Comparison of ENCODE assay signal across 1 cellular context in genomic region chr3:113084777-113085176, GRCh38.
TF ChIP-seq lines count a peak whose summit lies in the region.

No MANE protein-coding gene starts in this region.

TF ChIP-seq in SK-N-SH, 30 proteins besides CTCF, POLR2A, EP300 and RAD21 (continued from another document):
- TF ChIP-seq RCOR1 (IDR thresholded peaks at IDR 0.05; ENCODE audit: low read length), result 0 out of 2 replicates have a peak, but pooled peaks have one; percentile 12
- TF ChIP-seq POLR2AphosphoS5 (IDR thresholded peaks at IDR 0.05; ENCODE audit: low read depth, low read length), result peak; percentile 68
- TF ChIP-seq CHD2 (IDR thresholded peaks at IDR 0.05; ENCODE audit: low read length, partially characterized antibody), result no peak
- TF ChIP-seq FOSL2 (IDR thresholded peaks at IDR 0.05; ENCODE audit: borderline replicate concordance, low read depth), result peak; percentile 79
- TF ChIP-seq PBX3 (IDR thresholded peaks at IDR 0.05), result peak; percentile 69
- no peak for TF ChIP-seq RFX5 (IDR thresholded peaks at IDR 0.05; ENCODE audit: low read length)
- peak; percentile 93 for TF ChIP-seq TEAD4 (IDR thresholded peaks at IDR 0.05; ENCODE audit: borderline replicate concordance, insufficient read depth)
- TF ChIP-seq TCF12 (IDR thresholded peaks at IDR 0.05), result peak; percentile 97
- no peak for TF ChIP-seq FOXJ3 (CRISPR knock-in tag; IDR thresholded peaks at IDR 0.05)
- TF ChIP-seq RXRA (IDR thresholded peaks at IDR 0.05; ENCODE audit: borderline replicate concordance, low read depth), result peak; percentile 50; the same call in 1 of the 2 replicates
- TF ChIP-seq MEF2A (IDR thresholded peaks at IDR 0.05; ENCODE audit: borderline replicate concordance, low read depth), result 0 out of 2 replicates have a peak, but pooled peaks have one; percentile 12
